ENCODE assay signal across 1 cellular context in genomic region chr20:21184810-21185209, GRCh38.
TF ChIP-seq lines count a peak whose summit lies in the region.

No MANE protein-coding gene starts in this region.

TF ChIP-seq in HepG2, 621 proteins besides CTCF, POLR2A, EP300 and RAD21 (continued from another document):
- TF ChIP-seq ZEB1 (IDR thresholded peaks at IDR 0.05; ENCODE audit: insufficient replicate concordance, low read depth) (peak; percentile 78), ONECUT2 (CRISPR knock-in tag; IDR thresholded peaks at IDR 0.05) (no peak), SP5 (CRISPR knock-in tag; IDR thresholded peaks at IDR 0.05; ENCODE audit: borderline replicate concordance, low read depth) (no peak; the same call in 1 of the 2 replicates), POGZ (CRISPR knock-in tag; IDR thresholded peaks at IDR 0.05) (peak; percentile 50; the same call in 1 of the 2 replicates), TEAD3 (CRISPR knock-in tag; optimal IDR thresholded peaks at IDR 0.05; ENCODE audit: borderline replicate concordance) (peak; percentile 100)
